13 cellular contexts compared by ENCODE assay signal in the genomic region with DNA sequence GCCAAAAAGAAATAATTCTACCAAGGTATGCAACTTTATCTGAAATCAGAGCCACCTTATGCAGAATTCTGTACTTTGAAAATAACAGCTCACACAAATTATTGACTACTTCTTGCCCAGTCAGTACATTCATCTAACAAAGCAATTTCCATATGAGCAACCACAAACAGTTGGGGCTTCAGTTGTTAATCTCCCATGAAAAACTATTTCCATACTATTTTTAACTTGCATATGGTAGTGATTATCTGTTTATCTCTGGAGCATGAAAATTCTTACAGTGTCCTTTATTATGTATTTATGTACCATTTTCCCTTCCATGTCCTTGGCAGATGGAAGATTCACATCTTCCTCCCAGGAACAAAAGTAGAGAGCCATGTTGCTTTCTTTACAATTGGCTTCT.
"Had no signal": no experiment of that assay in that cellular context is flagged by ENCODE, and none has a peak within 500 bp of the region (broad histone marks: within the 10 kb centered on the region; RNA-seq: fewer than 3 reads in every experiment).

No MANE protein-coding gene starts in this region.

- H3K4me1 ChIP-seq: esophagus squamous epithelium, left lung had no signal

- H3K4me3 ChIP-seq: cardiac muscle cell, esophagus squamous epithelium, heart right ventricle, left lung, thoracic aorta had no signal

- H3K27ac ChIP-seq: cardiac muscle cell, esophagus squamous epithelium, heart right ventricle, left lung, thoracic aorta had no signal

- H3K27me3 ChIP-seq: cardiac muscle cell, esophagus squamous epithelium, heart right ventricle, left lung had no signal

- H3K36me3 ChIP-seq: cardiac muscle cell, esophagus squamous epithelium, heart right ventricle, left lung, thoracic aorta had no signal

- ATAC-seq: activated naive CD4-positive, alpha-beta T cell treated with anti-CD3 and anti-CD28 coated beads, Interleukin-2, amount 50 U/mL, for 72 hours; heart right ventricle; left lung; stimulated activated naive B cell treated with anti-CD40 and anti-IgM and Interleukin-4, amounts not matched to agents 10 μg/mL and 1 μg/mL and 100 μg/mL, for 72 hours had no signal

- H3K9me3 ChIP-seq: esophagus squamous epithelium, heart right ventricle, left lung, thoracic aorta had no signal

- DNase-seq: activated CD4-positive, alpha-beta T cell treated with anti-CD3 and anti-CD28 coated beads, Interleukin-2, amount 50 U/mL, for 48 hours; activated gamma-delta T cell; dermis blood vessel endothelial cell; effector memory CD4-positive, alpha-beta T cell; esophagus squamous epithelium; heart right ventricle; left lung; nephron progenitor cell; nucleus accumbens; stimulated activated naive B cell treated with anti-CD40 and anti-IgM and Interleukin-4, amounts not matched to agents 10 μg/mL and 1 μg/mL and 100 μg/mL, for 72 hours had no signal
